8 cellular contexts compared by ENCODE assay signal in genomic region chr12:108691154-108691994, GRCh38. TPM values are rescaled to one million over a fixed set of nuclear protein-coding genes. Genes with fewer than 3 reads are reported as not detected.
DNase-seq lines count a peak whose midpoint lies in the region; ATAC-seq and TF ChIP-seq lines count a peak whose summit lies in the region.

No MANE protein-coding gene starts in this region.

- peak overlapping the region; percentile 93 for H3K27ac ChIP-seq in ectodermal cell (ENCODE audit: insufficient read depth, low read depth, low read length, poor library complexity, severe bottlenecking)

- 34 to 35% methylated on average over 13 of the region's 13 CpGs for WGBS in ectodermal cell, 2 experiments

- TF ChIP-seq CTCF in activated CD8-positive, alpha-beta T cell treated with anti-CD3 and anti-CD28 coated beads for 36 hours (IDR thresholded peaks at IDR 0.05): peak; percentile 41

- H3K4me1 ChIP-seq in ectodermal cell (ENCODE audit: control insufficient read depth, insufficient read depth, low read length): peaks cover 33% of the 10 kb centered on the region

- peaks cover 5% of the 10 kb centered on the region for H3K9me3 Mint-ChIP-seq in activated CD8-positive, alpha-beta T cell treated with anti-CD3 and anti-CD28 coated beads for 36 hours

- H3K27me3 ChIP-seq in ectodermal cell (ENCODE audit: control insufficient read depth, insufficient read depth, low read length, poor library complexity, severe bottlenecking): no peaks in the 10 kb centered on the region

- ATAC-seq in GM19372 (IDR thresholded peaks at IDR 0.05; ENCODE audit: low read depth, unreplicated experiment): peak; percentile 86
- peak; percentile 81 for ATAC-seq in activated CD8-positive, alpha-beta T cell treated with anti-CD3 and anti-CD28 coated beads for 36 hours

- POLR2A ChIA-PET in activated CD8-positive, alpha-beta T cell treated with anti-CD3 and anti-CD28 coated beads for 36 hours (lab: Charles Lee): interaction anchor here (0.8 to 2.5 kb wide), 10 partner anchors 11 to 166 kb away, joined by 3 to 10 read pairs (median 3); partner anchors contain the start of gene SSH1

- H3K4me3 ChIP-seq in ectodermal cell (ENCODE audit: insufficient read depth, low read depth, low read length): no peak overlapping the region

- peak; percentile 93 for DNase-seq in CD1c-positive myeloid dendritic cell (ENCODE audit: extremely low spot score)
- DNase-seq in HK-2 (ENCODE audit: unreplicated experiment): peak; percentile 97
- peak; percentile 94 for DNase-seq in NCI-H82 (lab: John Stamatoyannopoulos, UW)
- DNase-seq in activated CD8-positive, alpha-beta T cell treated with anti-CD3 and anti-CD28 coated beads for 36 hours: peak; percentile 95
- peak; percentile 99 for DNase-seq in lung microvascular endothelial cell (ENCODE audit: low read depth in 2 of 2)
- DNase-seq in stimulated activated CD4-positive, alpha-beta T cell treated with anti-CD3 and anti-CD28 coated beads, TNF-alpha, amount 100 ng/mL, for 4 hours (ENCODE audit: low read depth in 3 of 3): peak; percentile 41 to 60 (median 45)

- H3K4me3 Mint-ChIP-seq in activated CD8-positive, alpha-beta T cell treated with anti-CD3 and anti-CD28 coated beads for 36 hours: peak overlapping the region; percentile 63

- no peaks in the 10 kb centered on the region for H3K9me3 ChIP-seq in ectodermal cell (ENCODE audit: control insufficient read depth, low read length)

- peaks cover 6% of the 10 kb centered on the region for H3K36me3 ChIP-seq in ectodermal cell (ENCODE audit: control insufficient read depth, insufficient read depth, low read length)

- no peaks in the 10 kb centered on the region for H3K27me3 Mint-ChIP-seq in activated CD8-positive, alpha-beta T cell treated with anti-CD3 and anti-CD28 coated beads for 36 hours

- H3K36me3 Mint-ChIP-seq in activated CD8-positive, alpha-beta T cell treated with anti-CD3 and anti-CD28 coated beads for 36 hours (ENCODE audit: low read depth): peaks cover 17% of the 10 kb centered on the region

- intact Hi-C loops in activated CD8-positive, alpha-beta T cell treated with anti-CD3 and anti-CD28 coated beads for 36 hours (cut with micrococcal nuclease): no loop called here

- peak overlapping the region; percentile 86 for H3K27ac Mint-ChIP-seq in activated CD8-positive, alpha-beta T cell treated with anti-CD3 and anti-CD28 coated beads for 36 hours

- CTCF ChIA-PET in activated CD8-positive, alpha-beta T cell treated with anti-CD3 and anti-CD28 coated beads for 36 hours (lab: Charles Lee): interaction anchor here (1.0 to 13.0 kb wide), 9 partner anchors 12 to 259 kb away, joined by 3 to 110 read pairs (median 4); no protein-coding TSS in a partner anchor

- peaks cover 67% of the 10 kb centered on the region for H3K4me1 Mint-ChIP-seq in activated CD8-positive, alpha-beta T cell treated with anti-CD3 and anti-CD28 coated beads for 36 hours (ENCODE audit: low read depth)

RNA-seq across cellular contexts. Expression of gene CORO1C, which starts 39.9 kb away (rescaled TPM):
- 10 to 100 TPM; 90.1 to 98.9 TPM for total RNA-seq in activated CD8-positive, alpha-beta T cell treated with anti-CD3 and anti-CD28 coated beads for 36 hours
- 155 TPM for polyA plus RNA-seq in ectodermal cell (2013, experiment 1 of 4)
- polyA plus RNA-seq in ectodermal cell (2013, experiment 2 of 4): 161 TPM
- polyA plus RNA-seq in ectodermal cell (2013, experiment 3 of 4): 97.1 TPM
- 109 TPM for polyA plus RNA-seq in ectodermal cell (2013, experiment 4 of 4)
- 157 and 168 TPM in 2 replicates for total RNA-seq in lung microvascular endothelial cell

RNA-seq across cellular contexts. Expression of gene SELPLG, which starts 57.7 kb away (rescaled TPM):
- total RNA-seq in activated CD8-positive, alpha-beta T cell treated with anti-CD3 and anti-CD28 coated beads for 36 hours: 10 to 100 TPM; 22.1 to 23.8 TPM
- 0.35 TPM for polyA plus RNA-seq in ectodermal cell (2013, experiment 1 of 4)
- 0.16 TPM for polyA plus RNA-seq in ectodermal cell (2013, experiment 2 of 4)
- 0.16 TPM for polyA plus RNA-seq in ectodermal cell (2013, experiment 3 of 4)
- polyA plus RNA-seq in ectodermal cell (2013, experiment 4 of 4): 0.36 TPM
- total RNA-seq in lung microvascular endothelial cell: 0.20 and 0.22 TPM in 2 replicates

Comparison
In these comparisons a context has a peak if more than half of its experiments do, and no peak if none do; other contexts are left out.
1. DNase-seq: peak in every context shown above with its lines; median percentile 99 in lung microvascular endothelial cell; 97 in HK-2; 95 in activated CD8-positive, alpha-beta T cell treated with anti-CD3 and anti-CD28 coated beads for 36 hours; 94 in NCI-H82; 93 in CD1c-positive myeloid dendritic cell; 45 in stimulated activated CD4-positive, alpha-beta T cell treated with anti-CD3 and anti-CD28 coated beads, TNF-alpha, amount 100 ng/mL, for 4 hours.
2. RNA of gene SELPLG, which starts 57.7 kb away (total RNA-seq): 22.1 to 23.8 TPM in activated CD8-positive, alpha-beta T cell treated with anti-CD3 and anti-CD28 coated beads for 36 hours; 0.20 to 0.22 TPM in lung microvascular endothelial cell; every median in the first group is over 10 times any median in the second.